ENCODE assay signal across 8 cellular contexts in genomic region chr5:172284275-172284971, GRCh38. TPM values are rescaled to one million over a fixed set of nuclear protein-coding genes. Genes with fewer than 3 reads are reported as not detected.
DNase-seq lines count a peak whose midpoint lies in the region; ATAC-seq and TF ChIP-seq lines count a peak whose summit lies in the region.

No MANE protein-coding gene starts in this region.

- no peak overlapping the region for H2BK15ac ChIP-seq in mesendoderm (replicated peaks; ENCODE audit: low read depth)

- H3K79me1 ChIP-seq in mesendoderm (ENCODE audit: low read length) = no peaks in the 10 kb centered on the region

- H3K36me3 ChIP-seq in RWPE2 (ENCODE audit: low read depth) (peaks cover 5% of the 10 kb centered on the region; the same call in 1 of the 2 replicates), mesendoderm (ENCODE audit: control insufficient read depth, insufficient read depth, low read length) (no peaks in the 10 kb centered on the region), transverse colon (no peaks in the 10 kb centered on the region)

- no CpG with 5 or more reads among the region's 35 CpGs for WGBS in mesendoderm (ENCODE audit: extremely low coverage, insufficient coverage, low lambda C conversion rate)
- WGBS in transverse colon (ENCODE audit: low coverage in 1 of 2), 2 donors = 1 to 2% methylated on average over 24 to 35 of the region's 35 CpGs

- peak overlapping the region; percentile 89 for H2BK120ac ChIP-seq in mesendoderm (ENCODE audit: low read depth, low read length)

- peak overlapping the region; percentile 66 for H3K23ac ChIP-seq in mesendoderm (ENCODE audit: low read length)

- H2BK5ac ChIP-seq in mesendoderm (ENCODE audit: low read length) = peak overlapping the region; percentile 80

- TF ChIP-seq EP300 in transverse colon (IDR thresholded peaks at IDR 0.05; ENCODE audit: low read depth) = no peak

- H2AK5ac ChIP-seq in mesendoderm (ENCODE audit: low read length) = no peak overlapping the region

- no peak for TF ChIP-seq POLR2A in transverse colon (IDR thresholded peaks at IDR 0.05)

- peak overlapping the region; percentile 97 for H3K4me3 ChIP-seq in RWPE2 (ENCODE audit: severe bottlenecking)
- H3K4me3 ChIP-seq in mesendoderm (ENCODE audit: low read length) = peak overlapping the region; percentile 73
- H3K4me3 ChIP-seq in transverse colon = peak overlapping the region; percentile 42 to 97 (median 86)

- peaks cover 32% of the 10 kb centered on the region for H3K79me2 ChIP-seq in mesendoderm (ENCODE audit: control insufficient read depth, insufficient read depth, low read length)

- no peak for TF ChIP-seq CTCF in RWPE2 (IDR thresholded peaks at IDR 0.05; ENCODE audit: poor library complexity, severe bottlenecking)
- TF ChIP-seq CTCF in transverse colon (IDR thresholded peaks at IDR 0.05) = no peak

- ATAC-seq in RWPE2 (ENCODE audit: low read depth) (no peak), HG03280 (IDR thresholded peaks at IDR 0.05; ENCODE audit: unreplicated experiment) (no peak)

- H3K4ac ChIP-seq in mesendoderm (ENCODE audit: low read depth, low read length) = peak overlapping the region; percentile 82

- peak overlapping the region; percentile 73 for H3K4me2 ChIP-seq in mesendoderm (ENCODE audit: low read length)

- in situ Hi-C loops in transverse colon (cut with MboI; ENCODE audit: low pct_ligation_motif_present in 1 of 4, low pct_unique_long_range_greater_than_20kb in 1 of 4, low sequenced_read_pairs in 3 of 4) = loop anchor here in 2 of 4 donors (10.0 to 25.0 kb wide), 3 partner anchors 90 to 180 kb away; partner anchors contain the start of gene EFCAB9 (in 1 of the 2)

- peak overlapping the region; percentile 93 for H3K56ac ChIP-seq in mesendoderm (ENCODE audit: low read length)

- H3K4me1 ChIP-seq in RWPE2 (ENCODE audit: insufficient read depth, poor library complexity, severe bottlenecking) (peaks cover 15% of the 10 kb centered on the region), mesendoderm (ENCODE audit: control insufficient read depth, low read depth, low read length) (no peaks in the 10 kb centered on the region), transverse colon (peaks cover 0 to 30% (median 21%) of the 10 kb centered on the region in 4 donors)

- H3K9me3 ChIP-seq in RWPE2 (ENCODE audit: severe bottlenecking) = no peaks in the 10 kb centered on the region
- no peaks in the 10 kb centered on the region for H3K9me3 ChIP-seq in transverse colon

- peak overlapping the region; percentile 7 for H4K8ac ChIP-seq in mesendoderm (ENCODE audit: low read depth, low read length)

- H3K9ac ChIP-seq in mesendoderm (ENCODE audit: low read length) = peak overlapping the region; percentile 84

- H3K27ac ChIP-seq in RWPE2 (ENCODE audit: poor library complexity, severe bottlenecking) (peak overlapping the region; percentile 71), mesendoderm (ENCODE audit: low read depth, low read length) (peak overlapping the region; percentile 78), transverse colon (peak overlapping the region; percentile 88 to 98 (median 96))

- H3K27me3 ChIP-seq in RWPE2 (ENCODE audit: insufficient read depth, poor library complexity, severe bottlenecking) = no peaks in the 10 kb centered on the region
- H3K27me3 ChIP-seq in mesendoderm (ENCODE audit: insufficient read depth, low read length, poor library complexity) = no peaks in the 10 kb centered on the region
- H3K27me3 ChIP-seq in transverse colon = no peaks in the 10 kb centered on the region

- intact Hi-C loops in transverse colon (cut with DNase I; ENCODE audit: low total_unique reads) = no loop called here

- no peak overlapping the region for H4K5ac ChIP-seq in mesendoderm (ENCODE audit: low read length)

- peak overlapping the region; percentile 75 for H3K18ac ChIP-seq in mesendoderm (ENCODE audit: low read length)

- DNase-seq in NCI-H2029 treated with DMSO at 0.1 percent for 48 hours (lab: John Stamatoyannopoulos, UW) = peak; percentile 55
- no peak for DNase-seq in NCI-H2029 (lab: John Stamatoyannopoulos, UW)
- peak; percentile 76 for DNase-seq in RWPE2 (ENCODE audit: low spot score)
- DNase-seq in dermis blood vessel endothelial cell = peak; percentile 15
- peak; percentile 65 for DNase-seq in mesendoderm
- DNase-seq in transverse colon = no peak
- DNase-seq in germinal center (ENCODE audit: low spot score) = no peak

RNA-seq across cellular contexts. Expression of gene UBTD2, which starts 0.9 kb away (rescaled TPM):
- total RNA-seq in dermis blood vessel endothelial cell = 25.7 and 29.4 TPM in 2 replicates
- polyA plus RNA-seq in mesendoderm (2013, experiment 1 of 2) = 23.9 TPM
- 24.4 TPM for polyA plus RNA-seq in mesendoderm (2013, experiment 2 of 2)
- 10 to 100 TPM in 3 of 4 donors, 1 to 10 TPM in 1; 6.0 to 35.4 (median 19.0) TPM for total RNA-seq in transverse colon

Comparison
In these comparisons a context has a peak if more than half of its experiments do, and no peak if none do; other contexts are left out.
1. DNase-seq: peak in NCI-H2029 treated with DMSO at 0.1 percent for 48 hours (single experiment), RWPE2 (single experiment), dermis blood vessel endothelial cell (single experiment) and mesendoderm (single experiment); none in NCI-H2029 (single experiment), transverse colon (single experiment) and germinal center (single experiment).
2. Peak in every context shown above with its lines, with median percentiles within 50 percentile points of each other: H3K27ac ChIP-seq and H3K4me3 ChIP-seq.